Comparison of ENCODE assay signal across 8 cellular contexts in the genomic region with DNA sequence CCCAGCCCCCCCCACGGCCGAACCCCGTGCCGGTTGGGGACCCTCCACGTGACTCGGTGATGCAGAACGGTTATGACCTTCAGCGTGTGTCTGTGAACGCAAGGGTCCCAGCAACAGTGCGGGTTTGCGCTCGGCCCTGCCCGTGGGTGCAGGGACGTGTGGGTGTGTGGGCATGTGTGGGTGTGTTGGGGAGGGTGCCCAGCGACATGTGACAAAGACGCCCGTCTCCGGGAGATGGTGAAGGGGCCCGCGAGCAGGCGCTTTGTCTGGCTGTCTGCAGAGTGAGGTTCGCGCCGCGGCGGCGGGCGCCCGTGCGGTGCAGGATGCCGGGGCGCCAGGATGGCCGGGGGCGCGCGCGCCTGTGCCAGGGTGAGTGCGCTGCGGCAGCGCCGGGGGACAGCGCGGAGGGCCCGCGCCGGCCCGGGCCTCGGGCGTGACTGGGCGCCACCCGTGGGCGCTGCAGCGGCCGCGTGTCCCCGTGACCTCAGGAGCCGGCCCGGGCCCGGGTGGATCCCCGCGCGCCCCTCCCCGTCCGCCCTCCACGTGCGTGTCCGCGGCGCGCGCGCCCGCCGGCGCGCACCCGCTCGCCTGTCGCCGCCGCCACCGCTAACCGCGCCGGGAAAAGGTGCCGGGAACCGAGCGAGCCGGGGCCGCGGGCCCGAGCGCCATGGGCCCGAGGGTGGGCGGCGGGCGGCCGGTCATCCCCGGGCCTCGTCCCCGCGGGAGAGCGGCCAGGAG. TPM values are rescaled to one million over a fixed set of nuclear protein-coding genes. Genes with fewer than 3 reads are reported as not detected.
DNase-seq lines count a peak whose midpoint lies in the region; ATAC-seq, FAIRE-seq and TF ChIP-seq lines count a peak whose summit lies in the region.

LRFN4 (plus strand) TSS at position 569 of the 738 bp plus-strand sequence. CDS start 681 bp downstream, outside the sequence.

- peak within 1 kb of the TSS; percentile 42 for H2AK5ac ChIP-seq in trophoblast cell (ENCODE audit: low read length)

- peaks cover 6% of the 10 kb centered on the region for H3K79me1 ChIP-seq in trophoblast cell (ENCODE audit: low read length)

- peak within 1 kb of the TSS; percentile 76 for H4K91ac ChIP-seq in trophoblast cell (ENCODE audit: low read depth, low read length)

- H3K4me1 Mint-ChIP-seq in activated naive CD8-positive, alpha-beta T cell treated with anti-CD3 and anti-CD28 coated beads, Interleukin-2, amount 50 U/mL, for 24 hours = peaks cover 13% of the 10 kb centered on the region

- FAIRE-seq in GM12892 (lab: Jason Lieb, UNC) = no peak

- peak within 1 kb of the TSS; percentile 51 for H4K12ac ChIP-seq in trophoblast cell (ENCODE audit: low read depth, low read length)

- H3K4me3 Mint-ChIP-seq in activated naive CD8-positive, alpha-beta T cell treated with anti-CD3 and anti-CD28 coated beads, Interleukin-2, amount 50 U/mL, for 24 hours = peak within 1 kb of the TSS; percentile 89

- H3K9me3 ChIP-seq in A673 (ENCODE audit: low read depth, low read length, poor library complexity, severe bottlenecking) (no peaks in the 10 kb centered on the region), trophoblast cell (ENCODE audit: insufficient read depth, low read depth, low read length) (no peaks in the 10 kb centered on the region)

- H3K27me3 Mint-ChIP-seq in activated naive CD8-positive, alpha-beta T cell treated with anti-CD3 and anti-CD28 coated beads, Interleukin-2, amount 50 U/mL, for 24 hours = no peaks in the 10 kb centered on the region

- peak within 1 kb of the TSS; percentile 11 for H2BK5ac ChIP-seq in trophoblast cell (ENCODE audit: low read depth, low read length, poor library complexity)

- peak within 1 kb of the TSS; percentile 50 for H2BK120ac ChIP-seq in trophoblast cell (ENCODE audit: insufficient read depth, low read length, poor library complexity)

- BruUV-seq in A673 (replicated peaks; lab: Mats Ljungman, UMichigan) = no TSS peak

- H3K36me3 ChIP-seq in A673 (ENCODE audit: insufficient read depth, low read length, poor library complexity, severe bottlenecking) (peaks cover 11% of the 10 kb centered on the region), trophoblast cell (ENCODE audit: control insufficient read depth in 1 of 2, insufficient read depth in 2 of 2, low read length in 2 of 2) (peaks cover 2 to 10% of the 10 kb centered on the region in 2 experiments)

- peak within 1 kb of the TSS; percentile 72 for H3K4me3 ChIP-seq in A673 (ENCODE audit: low read depth, low read length, poor library complexity, severe bottlenecking)
- peak within 1 kb of the TSS; percentile 70 for H3K4me3 ChIP-seq in trophoblast cell (ENCODE audit: low read depth, low read length)

- H3K9me3 Mint-ChIP-seq in activated naive CD8-positive, alpha-beta T cell treated with anti-CD3 and anti-CD28 coated beads, Interleukin-2, amount 50 U/mL, for 24 hours = no peaks in the 10 kb centered on the region

- no peak for TF ChIP-seq CTCF in A673 (conservative IDR thresholded peaks at IDR 0.05; ENCODE audit: low read depth, low read length)

- H2AFZ ChIP-seq in trophoblast cell (ENCODE audit: insufficient read depth, low read length, poor library complexity) = peak within 1 kb of the TSS; percentile 66

- H3K36me3 Mint-ChIP-seq in activated naive CD8-positive, alpha-beta T cell treated with anti-CD3 and anti-CD28 coated beads, Interleukin-2, amount 50 U/mL, for 24 hours (ENCODE audit: low read depth) = peaks cover 2% of the 10 kb centered on the region

- H3K27me3 ChIP-seq in A673 (replicated peaks; ENCODE audit: insufficient read depth, low read depth, low read length, poor library complexity) = no peaks in the 10 kb centered on the region
- no peaks in the 10 kb centered on the region for H3K27me3 ChIP-seq in trophoblast cell (ENCODE audit: insufficient read depth, low read length)

- no peak within 1 kb of the TSS for H3K23ac ChIP-seq in trophoblast cell (ENCODE audit: low read length)

- WGBS in trophoblast cell (ENCODE audit: extremely low coverage, insufficient coverage, insufficient read length) = no CpG with 5 or more reads among the region's 103 CpGs

- H3K79me2 ChIP-seq in trophoblast cell (ENCODE audit: control insufficient read depth, insufficient read depth, low read length, poor library complexity) = peaks cover 4% of the 10 kb centered on the region

- CTCF ChIA-PET in A673 (lab: Charles Lee) = interaction anchor here (0.7 to 0.9 kb wide), 2 partner anchors 15 to 495 kb away, joined by 4 to 6 read pairs; no protein-coding TSS in a partner anchor

- H3K9ac ChIP-seq in trophoblast cell (ENCODE audit: low read length) = peak within 1 kb of the TSS; percentile 34

- peak within 1 kb of the TSS; percentile 53 for H2BK12ac ChIP-seq in trophoblast cell (ENCODE audit: low read length)

- intact Hi-C loops in A673 (cut with micrococcal nuclease; ENCODE audit: unreplicated experiment) (no loop called here), left cardiac atrium (cut with DNase I) (no loop called here)

- peak within 1 kb of the TSS; percentile 78 for H4K8ac ChIP-seq in trophoblast cell (ENCODE audit: low read depth, low read length)

- H3K27ac ChIP-seq in A673 (ENCODE audit: low read depth, low read length, poor library complexity, severe bottlenecking) (peak within 1 kb of the TSS; percentile 69), trophoblast cell (ENCODE audit: low read depth, low read length) (peak within 1 kb of the TSS; percentile 13)

- H3K14ac ChIP-seq in trophoblast cell (ENCODE audit: low read length) = peak within 1 kb of the TSS; percentile 41

- POLR2A ChIA-PET in A673 (lab: Charles Lee; ENCODE audit: low non-redundant PET) = no interaction called here

- H3K18ac ChIP-seq in trophoblast cell (ENCODE audit: low read length) = peak within 1 kb of the TSS; percentile 45

- H3K4me2 ChIP-seq in trophoblast cell (ENCODE audit: low read length) = peak within 1 kb of the TSS; percentile 79

- peak within 1 kb of the TSS; percentile 13 for H3K4ac ChIP-seq in trophoblast cell (ENCODE audit: low read depth, low read length)

- H3K4me1 ChIP-seq in A673 (ENCODE audit: insufficient read depth, low read length, poor library complexity, severe bottlenecking) (peaks cover 16% of the 10 kb centered on the region), trophoblast cell (ENCODE audit: control insufficient read depth in 1 of 2, insufficient read depth in 2 of 2, low read length in 2 of 2) (peaks cover 4 to 8% of the 10 kb centered on the region in 2 experiments)

- H3K27ac Mint-ChIP-seq in activated naive CD8-positive, alpha-beta T cell treated with anti-CD3 and anti-CD28 coated beads, Interleukin-2, amount 50 U/mL, for 24 hours = peak within 1 kb of the TSS; percentile 92

- ATAC-seq in HG02870 (IDR thresholded peaks at IDR 0.05; ENCODE audit: unreplicated experiment) (peak; percentile 11), left cardiac atrium (peak; percentile 41 to 53), GM18870 (IDR thresholded peaks at IDR 0.05; ENCODE audit: unreplicated experiment) (no peak)
- ATAC-seq in activated naive CD8-positive, alpha-beta T cell treated with anti-CD3 and anti-CD28 coated beads, Interleukin-2, amount 50 U/mL, for 24 hours = peak; percentile 53

- TF ChIP-seq POLR2A in GM12892 (IDR thresholded peaks at IDR 0.05; ENCODE audit: low read depth, low read length) = no peak

- peak; percentile 80 for DNase-seq in A673 (ENCODE audit: low spot score)
- peak; percentile 78 for DNase-seq in GM12892 (ENCODE audit: insufficient read length)
- DNase-seq in NCI-H748 treated with DMSO at 0.1 percent for 48 hours (lab: John Stamatoyannopoulos, UW) = peak; percentile 48
- DNase-seq in activated naive CD8-positive, alpha-beta T cell treated with anti-CD3 and anti-CD28 coated beads, Interleukin-2, amount 50 U/mL, for 24 hours = no peak
- DNase-seq in left cardiac atrium = no peak
- DNase-seq in trophoblast cell = peak in 1 of 2 donors; percentile 33

RNA-seq across cellular contexts. Expression of gene LRFN4, which starts in this region (rescaled TPM):
- total RNA-seq in A673 (2021) (52.9 and 57.2 TPM in 2 replicates), left cardiac atrium (10 to 100 TPM; 14.3 to 15.5 TPM)
- 2.0 TPM for polyA plus RNA-seq in GM12892 (2012; ENCODE audit: missing spikeins)
- polyA plus RNA-seq in trophoblast cell (2013) = 8.5 and 9.2 TPM in 2 replicates

Comparison
In these comparisons a context has a peak if more than half of its experiments do, and no peak if none do; other contexts are left out.
1. DNase-seq: peak in A673 (single experiment), GM12892 (single experiment) and NCI-H748 treated with DMSO at 0.1 percent for 48 hours (single experiment); none in activated naive CD8-positive, alpha-beta T cell treated with anti-CD3 and anti-CD28 coated beads, Interleukin-2, amount 50 U/mL, for 24 hours (single experiment) and left cardiac atrium (single experiment).